8 cellular contexts compared by ENCODE assay signal in the genomic region with DNA sequence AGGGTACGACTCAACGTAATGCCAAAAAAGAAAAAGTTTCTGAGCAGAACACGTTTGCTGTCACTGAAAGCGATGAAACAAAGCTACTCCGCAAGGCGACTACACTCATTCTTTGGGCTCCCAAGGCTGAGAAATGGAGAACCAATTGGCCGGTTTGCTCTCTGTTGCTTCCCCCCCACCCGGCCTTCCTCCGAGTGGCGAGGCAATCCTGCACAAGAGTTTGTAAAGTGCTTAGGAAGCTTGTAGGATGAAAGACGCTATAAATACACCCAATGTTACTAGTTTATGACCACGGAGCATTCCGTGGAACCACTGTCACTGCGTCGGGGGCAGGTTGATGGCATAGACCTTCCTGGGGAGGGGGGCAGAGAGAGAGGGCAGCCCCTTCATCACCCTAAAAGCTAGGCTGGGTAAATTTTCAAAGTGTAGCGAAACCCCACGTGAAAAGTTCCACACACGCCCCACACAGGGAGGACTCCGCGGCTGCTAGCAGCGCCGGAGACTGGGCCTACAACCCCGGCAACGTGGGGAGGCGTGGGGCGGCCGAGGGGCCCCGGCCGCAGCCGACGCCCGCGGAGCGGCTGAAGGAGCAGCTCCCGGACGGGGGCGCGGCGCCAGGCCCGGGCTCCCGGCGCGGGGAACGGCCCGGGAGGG. TPM values are rescaled to one million over a fixed set of nuclear protein-coding genes. Genes with fewer than 3 reads are reported as not detected.
DNase-seq lines count a peak whose midpoint lies in the region; ATAC-seq lines count a peak whose summit lies in the region.

No MANE protein-coding gene starts in this region.

- intact Hi-C loops in left colon (cut with DNase I, micrococcal nuclease) = no loop called here

- ATAC-seq in HG03175 (IDR thresholded peaks at IDR 0.05; ENCODE audit: unreplicated experiment) (peak; percentile 10), left colon (no peak)

- DNase-seq in activated gamma-delta T cell (lab: John Stamatoyannopoulos, UW) (peak; percentile 45), activated gamma-delta T cell treated with Interleukin-2 at 50 U/mL for 16 hours (no peak), SW480 (ENCODE audit: low spot score) (peak; percentile 20), cerebellum (ENCODE audit: low spot score) (peak; percentile 18), left colon (peak; percentile 39 to 58), NCI-H345 treated with DMSO at 0.1 percent for 48 hours (lab: John Stamatoyannopoulos, UW; ENCODE audit: unreplicated experiment) (no peak)
- DNase-seq in stimulated activated CD8-positive, alpha-beta memory T cell treated with anti-CD3 and anti-CD28 coated beads, Interleukin-4, amount 100 ng/mL, for 48 hours = peak; percentile 39

RNA-seq across cellular contexts. Expression of gene CUL3, which starts 0.9 kb away (rescaled TPM):
- total RNA-seq in cerebellum = 104 TPM
- total RNA-seq in left colon = 10 to 100 TPM; 83.1 to 87.2 TPM

Comparison
In these comparisons a context has a peak if more than half of its experiments do, and no peak if none do; other contexts are left out.
1. DNase-seq: peak in activated gamma-delta T cell (single experiment), SW480 (single experiment), cerebellum (single experiment), left colon (2 of 2) and stimulated activated CD8-positive, alpha-beta memory T cell treated with anti-CD3 and anti-CD28 coated beads, Interleukin-4, amount 100 ng/mL, for 48 hours (single experiment); none in activated gamma-delta T cell treated with Interleukin-2 at 50 U/mL for 16 hours (single experiment) and NCI-H345 treated with DMSO at 0.1 percent for 48 hours (single experiment).